In the genomic region with DNA sequence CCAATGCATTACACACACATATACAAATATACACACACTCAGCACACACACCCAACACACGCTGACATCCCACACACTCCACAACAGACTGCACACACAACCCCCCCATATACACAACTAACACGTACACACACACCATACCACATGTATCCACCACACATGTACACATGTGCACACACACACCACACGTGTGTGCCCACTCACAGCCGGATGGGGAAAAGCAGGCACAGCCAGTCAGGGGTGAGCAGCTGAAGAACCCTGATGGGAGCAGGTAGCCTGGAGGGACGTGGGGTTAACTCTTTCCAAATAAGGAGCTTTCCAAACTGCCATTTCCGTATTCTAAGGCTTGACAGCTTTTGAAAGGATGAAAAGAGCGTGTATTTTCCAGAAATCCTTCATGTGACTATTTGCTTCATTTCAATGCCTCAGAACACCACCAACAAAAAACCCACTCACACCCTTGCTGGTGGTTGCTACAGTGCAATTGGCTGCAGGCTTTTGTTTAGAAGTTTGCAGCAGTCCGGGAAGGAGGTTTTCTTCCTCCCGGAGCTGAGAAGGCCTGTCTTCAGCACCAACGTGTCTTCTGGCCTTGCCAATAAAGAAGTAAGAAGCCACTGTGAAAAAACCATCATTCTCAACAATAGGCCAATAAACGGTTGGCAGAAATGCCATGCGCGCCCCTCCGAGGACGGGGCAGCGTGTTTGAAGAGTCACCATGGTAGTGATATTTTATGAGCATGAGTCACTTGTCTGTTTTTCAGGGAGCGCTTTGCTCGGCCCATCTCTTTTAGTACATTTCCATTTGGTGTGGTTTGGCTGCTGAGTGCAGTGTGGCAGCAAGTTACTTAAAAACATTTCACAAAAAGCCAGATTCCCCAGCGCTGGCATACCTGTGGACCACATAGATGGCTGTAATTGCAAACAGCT, we compare ENCODE assay signal across 14 cellular contexts.
DNase-seq lines count a peak whose midpoint lies in the region; ATAC-seq, FAIRE-seq and TF ChIP-seq lines count a peak whose summit lies in the region.
"Had no signal": no experiment of that assay in that cellular context is flagged by ENCODE, and none has a peak within 500 bp of the region (broad histone marks: within the 10 kb centered on the region; RNA-seq: fewer than 3 reads in every experiment).

No MANE protein-coding gene starts in this region.

- no peaks in the 10 kb centered on the region for H3K4me1 Mint-ChIP-seq in activated CD8-positive, alpha-beta T cell treated with anti-CD3 and anti-CD28 coated beads for 36 hours (ENCODE audit: low read depth)
- H3K4me1 Mint-ChIP-seq: activated naive CD4-positive, alpha-beta T cell treated with anti-CD3 and anti-CD28 coated beads, Interleukin-2, amount 50 U/mL, for 24 hours had no signal

- DNase-seq in HepG2 (ENCODE audit: low spot score) = no peak
- DNase-seq in right lobe of liver = no peak
- peak; percentile 88 for DNase-seq in adipocyte (ENCODE audit: low read depth)
- DNase-seq in activated CD8-positive, alpha-beta T cell treated with anti-CD3 and anti-CD28 coated beads for 36 hours = no peak
- DNase-seq in activated CD8-positive, alpha-beta memory T cell treated with anti-CD3 and anti-CD28 coated beads, Interleukin-2, amount 50 U/mL, for 4 hours = no peak
- DNase-seq: activated CD4-positive, alpha-beta memory T cell treated with anti-CD3 and anti-CD28 coated beads for 36 hours; hippocampal formation; KG1; NCI-H446 treated with DMSO at 0.1 percent for 48 hours had no signal

- ATAC-seq in HepG2 (no peak), right lobe of liver (no peak), gastroesophageal sphincter (no peak), GM19328 (IDR thresholded peaks at IDR 0.05; ENCODE audit: unreplicated experiment) (no peak), HG02798 (IDR thresholded peaks at IDR 0.05; ENCODE audit: poor library complexity, unreplicated experiment) (no peak)
- ATAC-seq in activated CD8-positive, alpha-beta T cell treated with anti-CD3 and anti-CD28 coated beads for 36 hours = no peak

- H3K4me1 ChIP-seq in HepG2 (ENCODE audit: insufficient read depth, low read length) (no peaks in the 10 kb centered on the region), right lobe of liver (no peaks in the 10 kb centered on the region), adipocyte (ENCODE audit: control insufficient read depth, insufficient read depth, low read length) (peaks cover 13% of the 10 kb centered on the region), gastroesophageal sphincter (peaks cover 0 to 17% (median 0%) of the 10 kb centered on the region in 3 donors)

- no peaks in the 10 kb centered on the region for H3K79me2 ChIP-seq in HepG2 (ENCODE audit: insufficient read depth, low read length)

- no peak for FAIRE-seq in HepG2 (lab: Jason Lieb, UNC)

- H4K20me1 ChIP-seq in HepG2 (ENCODE audit: insufficient read depth, low read length) = no peaks in the 10 kb centered on the region

- TF ChIP-seq EP300 in HepG2 (IDR thresholded peaks at IDR 0.05; ENCODE audit: low read depth in 2 of 2, low read length in 2 of 2) (no peak), HepG2 (CRISPR knock-in tag; IDR thresholded peaks at IDR 0.05; ENCODE audit: borderline replicate concordance) (no peak), gastroesophageal sphincter (IDR thresholded peaks at IDR 0.05) (no peak)

- H3K4me2 ChIP-seq in HepG2 (ENCODE audit: low read depth, low read length) = no peak overlapping the region

- no peak overlapping the region for H3K9ac ChIP-seq in HepG2 (ENCODE audit: insufficient read depth, low read depth, low read length)
- H3K9ac ChIP-seq in adipocyte (ENCODE audit: low read length) = no peak overlapping the region

- no peaks in the 10 kb centered on the region for H3K9me3 ChIP-seq in HepG2 (ENCODE audit: low read length)
- no peaks in the 10 kb centered on the region for H3K9me3 ChIP-seq in right lobe of liver
- no peaks in the 10 kb centered on the region for H3K9me3 ChIP-seq in adipocyte (ENCODE audit: control insufficient read depth, low read length)
- H3K9me3 ChIP-seq in gastroesophageal sphincter = no peaks in the 10 kb centered on the region

- H3K9me3 Mint-ChIP-seq in activated CD8-positive, alpha-beta T cell treated with anti-CD3 and anti-CD28 coated beads for 36 hours = no peaks in the 10 kb centered on the region
- H3K9me3 Mint-ChIP-seq: activated CD4-positive, alpha-beta memory T cell treated with anti-CD3 and anti-CD28 coated beads for 36 hours; activated naive CD4-positive, alpha-beta T cell treated with anti-CD3 and anti-CD28 coated beads, Interleukin-2, amount 50 U/mL, for 24 hours had no signal

- CTCF ChIA-PET in HepG2 (lab: Yijun Ruan, JAX; ENCODE audit: low intra/inter-chr PET ratio, low total read pairs) = no interaction called here
- CTCF ChIA-PET in activated CD8-positive, alpha-beta T cell treated with anti-CD3 and anti-CD28 coated beads for 36 hours (lab: Charles Lee) = no interaction called here

- intact Hi-C loops in HepG2 (cut with micrococcal nuclease; ENCODE audit: unreplicated experiment) = no loop called here
- intact Hi-C loops in right lobe of liver (cut with DNase I) = no loop called here
- intact Hi-C loops in activated CD8-positive, alpha-beta T cell treated with anti-CD3 and anti-CD28 coated beads for 36 hours (cut with micrococcal nuclease) = no loop called here

- POLR2A ChIA-PET in HepG2 (lab: Yijun Ruan, JAX) = no interaction called here
- POLR2A ChIA-PET in activated CD8-positive, alpha-beta T cell treated with anti-CD3 and anti-CD28 coated beads for 36 hours (lab: Charles Lee) = no interaction called here

- H3K27ac ChIP-seq in HepG2 (ENCODE audit: extremely low read length, insufficient read depth, low read length) (no peak overlapping the region), right lobe of liver (no peak overlapping the region), gastroesophageal sphincter (peak overlapping the region in 3 of 4 donors; percentile 21 to 67 (median 66))
- H3K27ac ChIP-seq: skin epidermis had no signal

- H3K27me3 Mint-ChIP-seq in activated CD8-positive, alpha-beta T cell treated with anti-CD3 and anti-CD28 coated beads for 36 hours = no peaks in the 10 kb centered on the region
- H3K27me3 Mint-ChIP-seq: activated CD4-positive, alpha-beta memory T cell treated with anti-CD3 and anti-CD28 coated beads for 36 hours; activated naive CD4-positive, alpha-beta T cell treated with anti-CD3 and anti-CD28 coated beads, Interleukin-2, amount 50 U/mL, for 24 hours had no signal

- H3K4me3 Mint-ChIP-seq in activated CD8-positive, alpha-beta T cell treated with anti-CD3 and anti-CD28 coated beads for 36 hours = no peak overlapping the region
- H3K4me3 Mint-ChIP-seq: activated CD4-positive, alpha-beta memory T cell treated with anti-CD3 and anti-CD28 coated beads for 36 hours; activated naive CD4-positive, alpha-beta T cell treated with anti-CD3 and anti-CD28 coated beads, Interleukin-2, amount 50 U/mL, for 24 hours had no signal

- TF ChIP-seq CTCF in HepG2 (CRISPR knock-in tag; IDR thresholded peaks at IDR 0.05) (no peak), right lobe of liver (IDR thresholded peaks at IDR 0.05) (no peak), gastroesophageal sphincter (IDR thresholded peaks at IDR 0.05) (no peak)
- TF ChIP-seq CTCF in activated CD8-positive, alpha-beta T cell treated with anti-CD3 and anti-CD28 coated beads for 36 hours (IDR thresholded peaks at IDR 0.05) = no peak

- H3K27ac Mint-ChIP-seq in activated CD8-positive, alpha-beta T cell treated with anti-CD3 and anti-CD28 coated beads for 36 hours = no peak overlapping the region
- H3K27ac Mint-ChIP-seq: activated CD4-positive, alpha-beta memory T cell treated with anti-CD3 and anti-CD28 coated beads for 36 hours; activated naive CD4-positive, alpha-beta T cell treated with anti-CD3 and anti-CD28 coated beads, Interleukin-2, amount 50 U/mL, for 24 hours had no signal

- H3K27me3 ChIP-seq in HepG2 (ENCODE audit: control insufficient read depth in 1 of 2, insufficient read depth in 2 of 2, low read length in 2 of 2) = no peaks in the 10 kb centered on the region
- H3K27me3 ChIP-seq in right lobe of liver = no peaks in the 10 kb centered on the region
- H3K27me3 ChIP-seq in adipocyte (replicated peaks; ENCODE audit: control insufficient read depth, insufficient read depth, low read length) = no peaks in the 10 kb centered on the region
- H3K27me3 ChIP-seq in gastroesophageal sphincter = no peaks in the 10 kb centered on the region

- no peaks in the 10 kb centered on the region for H3K36me3 Mint-ChIP-seq in activated CD8-positive, alpha-beta T cell treated with anti-CD3 and anti-CD28 coated beads for 36 hours (ENCODE audit: low read depth)
- H3K36me3 Mint-ChIP-seq: activated CD4-positive, alpha-beta memory T cell treated with anti-CD3 and anti-CD28 coated beads for 36 hours; activated naive CD4-positive, alpha-beta T cell treated with anti-CD3 and anti-CD28 coated beads, Interleukin-2, amount 50 U/mL, for 24 hours had no signal

- no TSS peak for BruUV-seq in HepG2 (replicated peaks; lab: Mats Ljungman, UMichigan)

- no peak for TF ChIP-seq RAD21 in HepG2 (CRISPR knock-in tag; IDR thresholded peaks at IDR 0.05)

- H2AFZ ChIP-seq in HepG2 (ENCODE audit: low read length) = no peak overlapping the region

- H3K36me3 ChIP-seq in HepG2 (replicated peaks in 1 of 2; ENCODE audit: control insufficient read depth in 1 of 2, insufficient read depth in 2 of 2, low read length in 2 of 2) = no peaks in the 10 kb centered on the region
- H3K36me3 ChIP-seq in right lobe of liver = no peaks in the 10 kb centered on the region
- H3K36me3 ChIP-seq in adipocyte (ENCODE audit: control insufficient read depth, insufficient read depth, low read length, severe bottlenecking) = no peaks in the 10 kb centered on the region
- no peaks in the 10 kb centered on the region for H3K36me3 ChIP-seq in gastroesophageal sphincter

- 91% methylated on average over 19 of the region's 19 CpGs for WGBS in HepG2 (ENCODE audit: low lambda C conversion rate)
- WGBS in right lobe of liver (ENCODE audit: insufficient coverage, low coverage, low lambda C conversion rate, missing lambda C conversion rate) = 87% methylated on average over 19 of the region's 19 CpGs
- WGBS in gastroesophageal sphincter (ENCODE audit: low coverage in 1 of 2), 2 donors = 62 to 77% methylated on average over 11 to 15 of the region's 19 CpGs

- TF ChIP-seq POLR2A in HepG2 (IDR thresholded peaks at IDR 0.05; ENCODE audit: insufficient read depth in 1 of 2, low read depth in 2 of 2, low read length in 2 of 2) (no peak), right lobe of liver (IDR thresholded peaks at IDR 0.05) (no peak), gastroesophageal sphincter (IDR thresholded peaks at IDR 0.05) (no peak)

- H3K4me3 ChIP-seq in HepG2 (replicated peaks in 1 of 3; ENCODE audit: insufficient read depth in 1 of 3, low read depth in 2 of 3, low read length in 3 of 3) (no peak overlapping the region), right lobe of liver (no peak overlapping the region), adipocyte (ENCODE audit: low read length) (no peak overlapping the region), gastroesophageal sphincter (no peak overlapping the region)
- H3K4me3 ChIP-seq: skin epidermis had no signal

- in situ Hi-C loops in HepG2 (cut with HindIII; ENCODE audit: extremely low pct_ligation_motif_present, low pct_unique_long_range_greater_than_20kb) = no loop called here

TF ChIP-seq in HepG2, 621 proteins besides CTCF, POLR2A, EP300 and RAD21 (continues in another document):
- TF ChIP-seq ZNF350 (CRISPR knock-in tag; IDR thresholded peaks at IDR 0.05; ENCODE audit: borderline replicate concordance, low read depth) (no peak), SOX5 (CRISPR knock-in tag; IDR thresholded peaks at IDR 0.05; ENCODE audit: borderline replicate concordance) (no peak)

Comparison
In these comparisons a context has a peak if more than half of its experiments do, and no peak if none do; other contexts are left out.
1. H3K27ac ChIP-seq: peak in gastroesophageal sphincter (3 of 4); none in HepG2 (single experiment) and right lobe of liver (0 of 3).